ENCODE assay signal across 18 cellular contexts in genomic region chr11:133659542-133660201, GRCh38.
DNase-seq lines count a peak whose midpoint lies in the region; ATAC-seq and TF ChIP-seq lines count a peak whose summit lies in the region.
"Had no signal": no experiment of that assay in that cellular context is flagged by ENCODE, and none has a peak within 500 bp of the region (broad histone marks: within the 10 kb centered on the region; RNA-seq: fewer than 3 reads in every experiment).

No MANE protein-coding gene starts in this region.

- H2AFZ ChIP-seq in PC-9, result no peak overlapping the region
- H2AFZ ChIP-seq: GM23248 had no signal

- no peaks in the 10 kb centered on the region for H3K4me1 Mint-ChIP-seq in activated T-helper 17 cell treated with anti-CD3 and anti-CD28 coated beads, Interleukin-2, amount 50 U/mL, for 72 hours

- intact Hi-C loops in stomach (cut with DNase I; ENCODE audit: low total_unique reads) (no loop called here), PC-9 (cut with micrococcal nuclease; ENCODE audit: unreplicated experiment) (no loop called here)

- peaks cover 0 to 18% (median 0%) of the 10 kb centered on the region in 3 donors for H3K27me3 ChIP-seq in stomach
- peaks cover 19% of the 10 kb centered on the region for H3K27me3 ChIP-seq in PC-9 (ENCODE audit: insufficient read depth, low read depth)

- no peaks in the 10 kb centered on the region for H3K79me2 ChIP-seq in PC-9 (ENCODE audit: low read depth)

- 41 to 51% (median 42%) methylated on average over 8 of the region's 8 CpGs for WGBS in stomach, 5 donors

- no peaks in the 10 kb centered on the region for H3F3A ChIP-seq in PC-9 (ENCODE audit: insufficient read depth, low read depth)

- no peaks in the 10 kb centered on the region for H3K9me2 ChIP-seq in PC-9 (ENCODE audit: insufficient read depth)

- H3K27ac Mint-ChIP-seq in activated T-helper 17 cell treated with anti-CD3 and anti-CD28 coated beads, Interleukin-2, amount 50 U/mL, for 72 hours, result no peak overlapping the region

- DNase-seq in Daoy (ENCODE audit: low read depth) (peak; percentile 82), SW480 (ENCODE audit: low spot score) (peak; percentile 71), stomach (no peak), PC-9 (no peak)
- no peak for DNase-seq in activated CD4-positive, CD25-positive, alpha-beta regulatory T cell (lab: John Stamatoyannopoulos, UW)
- DNase-seq: activated CD4-positive, alpha-beta T cell treated with anti-CD3 and anti-CD28 coated beads for 1 hour; activated T-cell treated with anti-CD3 and anti-CD28 coated beads, Interleukin-2, amount 50 U/mL, for 48 hours; anterior cingulate cortex; DMS79 treated with DMSO at 0.1 percent for 48 hours; dorsolateral prefrontal cortex; GM23248; KBM-7; psoas muscle; stimulated activated CD4-positive, alpha-beta T cell treated with anti-CD3 and anti-CD28 coated beads, Interleukin-2, amount 100 ng/mL, for 24 hours had no signal

- POLR2A ChIA-PET in PC-9 (lab: Charles Lee; ENCODE audit: unreplicated experiment), result no interaction called here

- H3K36me3 Mint-ChIP-seq in activated T-helper 17 cell treated with anti-CD3 and anti-CD28 coated beads, Interleukin-2, amount 50 U/mL, for 72 hours (ENCODE audit: low read depth), result no peaks in the 10 kb centered on the region

- H3K9me3 ChIP-seq in stomach, result peaks cover 0 to 13% (median 11%) of the 10 kb centered on the region in 4 donors
- H3K9me3 ChIP-seq in PC-9 (ENCODE audit: insufficient read depth, low read depth), result no peaks in the 10 kb centered on the region
- H3K9me3 ChIP-seq: psoas muscle had no signal

- no peaks in the 10 kb centered on the region for H3K36me3 ChIP-seq in stomach
- H3K36me3 ChIP-seq in PC-9 (ENCODE audit: low read depth), result no peaks in the 10 kb centered on the region

- TF ChIP-seq EP300 in stomach (IDR thresholded peaks at IDR 0.05), result no peak

- BruUV-seq in PC-9 (replicated peaks; lab: Mats Ljungman, UMichigan), result no TSS peak

- CTCF ChIA-PET in PC-9 (lab: Charles Lee), result no interaction called here

- ATAC-seq in GM19463 (IDR thresholded peaks at IDR 0.05; ENCODE audit: unreplicated experiment) (peak; percentile 92), HG03354 (IDR thresholded peaks at IDR 0.05; ENCODE audit: poor library complexity, severe bottlenecking, unreplicated experiment) (peak; percentile 87)
- ATAC-seq in activated T-helper 17 cell treated with anti-CD3 and anti-CD28 coated beads, Interleukin-2, amount 50 U/mL, for 72 hours (replicated peaks), result no peak
- ATAC-seq: psoas muscle, SK-N-SH treated with all-trans-retinoic acid at 6 μM for 48 hours had no signal

- TF ChIP-seq POLR2A in stomach (IDR thresholded peaks at IDR 0.05), result no peak

- no peak overlapping the region for H3K4me3 Mint-ChIP-seq in activated T-helper 17 cell treated with anti-CD3 and anti-CD28 coated beads, Interleukin-2, amount 50 U/mL, for 72 hours

- no peaks in the 10 kb centered on the region for H3K4me1 ChIP-seq in stomach
- H3K4me1 ChIP-seq in PC-9 (replicated peaks; ENCODE audit: insufficient read depth), result no peaks in the 10 kb centered on the region
- H3K4me1 ChIP-seq: psoas muscle had no signal

- no peaks in the 10 kb centered on the region for H4K20me1 ChIP-seq in PC-9 (ENCODE audit: insufficient read depth)

- TF ChIP-seq CTCF in stomach (IDR thresholded peaks at IDR 0.05) (no peak), PC-9 (conservative IDR thresholded peaks at IDR 0.05) (no peak)

- H3K27me3 Mint-ChIP-seq in activated T-helper 17 cell treated with anti-CD3 and anti-CD28 coated beads, Interleukin-2, amount 50 U/mL, for 72 hours, result peaks cover 6% of the 10 kb centered on the region

- H3K27ac ChIP-seq in stomach, result no peak overlapping the region
- H3K27ac ChIP-seq in PC-9, result no peak overlapping the region
- H3K27ac ChIP-seq: dorsolateral prefrontal cortex, GM23248, psoas muscle had no signal

- no peak overlapping the region for H3K4me2 ChIP-seq in PC-9

- peaks cover 6% of the 10 kb centered on the region for H3K9me3 Mint-ChIP-seq in activated T-helper 17 cell treated with anti-CD3 and anti-CD28 coated beads, Interleukin-2, amount 50 U/mL, for 72 hours

- H3K4me3 ChIP-seq in stomach (no peak overlapping the region), PC-9 (no peak overlapping the region)
- H3K4me3 ChIP-seq: dorsolateral prefrontal cortex, GM23248, psoas muscle had no signal

Comparison
In these comparisons a context has a peak if more than half of its experiments do, and no peak if none do; other contexts are left out.
1. DNase-seq: peak in Daoy (single experiment) and SW480 (single experiment); none in activated CD4-positive, CD25-positive, alpha-beta regulatory T cell (0 of 4), stomach (single experiment) and PC-9 (0 of 2).